In genomic region chrX:24231169-24231568, GRCh38 we compare ENCODE assay signal across 10 cellular contexts.
A peak's percentile ranks its signal among the peaks of the same experiment; 100 is the strongest.
DNase-seq lines count a peak whose midpoint lies in the region; ATAC-seq, FAIRE-seq and TF ChIP-seq lines count a peak whose summit lies in the region.
"Had no signal": no experiment of that assay in that cellular context is flagged by ENCODE, and none has a peak within 500 bp of the region (broad histone marks: within the 10 kb centered on the region; RNA-seq: fewer than 3 reads in every experiment).

No MANE protein-coding gene starts in this region.

- no peaks in the 10 kb centered on the region for H3K4me1 ChIP-seq in foreskin keratinocyte

- no peaks in the 10 kb centered on the region for H3K36me3 Mint-ChIP-seq in CD14-positive monocyte
- H3K36me3 Mint-ChIP-seq: memory B cell had no signal

- intact Hi-C loops in Right ventricle myocardium superior (cut with DNase I), result no loop called here
- intact Hi-C loops in Right ventricle myocardium inferior (cut with DNase I), result loop anchor here (10.0 kb wide), 1 partner anchor 316 kb away; no protein-coding TSS in a partner anchor
- intact Hi-C loops in CD14-positive monocyte (cut with micrococcal nuclease), result no loop called here

- H3K4me3 Mint-ChIP-seq in CD14-positive monocyte, result no peak overlapping the region
- H3K4me3 Mint-ChIP-seq: memory B cell had no signal

- no peaks in the 10 kb centered on the region for H3K27me3 ChIP-seq in foreskin keratinocyte

- H3K27ac Mint-ChIP-seq in CD14-positive monocyte, result no peak overlapping the region
- H3K27ac Mint-ChIP-seq: memory B cell had no signal

- peaks cover 1 to 21% (median 1%) of the 10 kb centered on the region in 3 donors for H3K27me3 Mint-ChIP-seq in CD14-positive monocyte (ENCODE audit: low read depth in 3 of 3)
- H3K27me3 Mint-ChIP-seq: memory B cell had no signal

- TF ChIP-seq CTCF in foreskin keratinocyte (conservative IDR thresholded peaks at IDR 0.05) (no peak), CD14-positive monocyte (IDR thresholded peaks at IDR 0.05) (no peak)

- no peak for FAIRE-seq in urothelium cell line (lab: Jason Lieb, UNC)

- DNase-seq in Right ventricle myocardium superior, result no peak
- DNase-seq in Right ventricle myocardium inferior (ENCODE audit: missing footprints), result no peak
- peak; percentile 3 for DNase-seq in RPMI8226
- DNase-seq in foreskin keratinocyte, result peak; percentile 54 to 79
- peak; percentile 13 for DNase-seq in urothelium cell line (ENCODE audit: low spot score)
- no peak for DNase-seq in NAMALWA (ENCODE audit: low spot score)
- DNase-seq in CD14-positive monocyte (ENCODE audit: low spot score), result no peak
- DNase-seq: Karpas-422 had no signal

- H3K4me1 Mint-ChIP-seq in CD14-positive monocyte, result no peaks in the 10 kb centered on the region
- H3K4me1 Mint-ChIP-seq: memory B cell had no signal

- H3K9me3 Mint-ChIP-seq in CD14-positive monocyte, result peaks cover 0 to 2% (median 0%) of the 10 kb centered on the region in 7 donors
- H3K9me3 Mint-ChIP-seq: memory B cell had no signal

- H3K27ac ChIP-seq in foreskin keratinocyte, result peak overlapping the region; percentile 40

- ATAC-seq in Right ventricle myocardium superior (ENCODE audit: poor library complexity) (peak; percentile 38), Right ventricle myocardium inferior (no peak), foreskin keratinocyte (peak; percentile 89), GM21825 (IDR thresholded peaks at IDR 0.05; ENCODE audit: unreplicated experiment) (no peak)

Comparison
In these comparisons a context has a peak if more than half of its experiments do, and no peak if none do; other contexts are left out.
1. ATAC-seq: peak in Right ventricle myocardium superior (single experiment) and foreskin keratinocyte (single experiment); none in Right ventricle myocardium inferior (single experiment) and GM21825 (single experiment).
2. DNase-seq: peak in RPMI8226 (single experiment), foreskin keratinocyte (2 of 2) and urothelium cell line (single experiment); none in Right ventricle myocardium superior (single experiment), Right ventricle myocardium inferior (single experiment), NAMALWA (single experiment) and CD14-positive monocyte (single experiment).